In the genomic region with DNA sequence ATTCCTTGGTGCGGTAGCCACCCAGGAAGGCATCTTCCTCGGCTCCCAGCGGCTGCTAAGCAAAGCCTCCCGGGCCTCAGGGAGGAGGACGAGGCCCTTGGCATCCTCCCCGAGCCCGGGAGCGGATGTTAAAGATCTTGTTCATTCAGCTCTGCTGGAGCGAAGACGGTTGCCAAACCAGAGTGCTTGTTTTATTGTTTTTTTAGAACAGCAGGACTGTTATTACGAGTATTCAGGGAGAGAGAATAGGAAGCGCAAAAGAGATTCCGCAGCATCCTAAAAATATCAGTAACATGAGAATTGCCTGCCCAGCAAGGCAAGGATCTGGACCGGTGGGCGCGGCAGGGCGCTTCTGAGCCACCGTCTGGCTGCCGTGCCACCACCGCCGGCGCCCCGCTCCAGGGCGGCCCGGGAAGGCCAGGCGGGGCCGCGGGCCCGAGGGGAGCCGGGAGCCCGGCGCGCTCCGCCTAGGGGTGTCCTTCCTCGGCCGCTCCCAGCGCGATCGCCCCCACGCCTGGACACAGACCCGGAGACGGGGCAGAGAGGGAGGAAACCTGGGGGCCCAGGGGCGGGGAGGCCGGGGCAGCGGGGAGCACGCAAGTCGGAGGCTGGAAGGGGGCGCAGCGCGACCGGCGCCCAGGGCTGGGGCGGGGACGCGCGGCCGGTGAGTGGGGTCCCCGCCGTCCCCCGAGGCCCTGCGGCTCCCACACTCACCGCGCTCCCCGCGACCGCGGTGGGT, we compare ENCODE assay signal across 1 cellular context.
TF ChIP-seq lines count a peak whose summit lies in the region.

No MANE protein-coding gene starts in this region.

TF ChIP-seq in GM23338, 12 proteins besides CTCF, POLR2A, EP300 and RAD21 (continued from another document):
- TF ChIP-seq, protein P1, sequence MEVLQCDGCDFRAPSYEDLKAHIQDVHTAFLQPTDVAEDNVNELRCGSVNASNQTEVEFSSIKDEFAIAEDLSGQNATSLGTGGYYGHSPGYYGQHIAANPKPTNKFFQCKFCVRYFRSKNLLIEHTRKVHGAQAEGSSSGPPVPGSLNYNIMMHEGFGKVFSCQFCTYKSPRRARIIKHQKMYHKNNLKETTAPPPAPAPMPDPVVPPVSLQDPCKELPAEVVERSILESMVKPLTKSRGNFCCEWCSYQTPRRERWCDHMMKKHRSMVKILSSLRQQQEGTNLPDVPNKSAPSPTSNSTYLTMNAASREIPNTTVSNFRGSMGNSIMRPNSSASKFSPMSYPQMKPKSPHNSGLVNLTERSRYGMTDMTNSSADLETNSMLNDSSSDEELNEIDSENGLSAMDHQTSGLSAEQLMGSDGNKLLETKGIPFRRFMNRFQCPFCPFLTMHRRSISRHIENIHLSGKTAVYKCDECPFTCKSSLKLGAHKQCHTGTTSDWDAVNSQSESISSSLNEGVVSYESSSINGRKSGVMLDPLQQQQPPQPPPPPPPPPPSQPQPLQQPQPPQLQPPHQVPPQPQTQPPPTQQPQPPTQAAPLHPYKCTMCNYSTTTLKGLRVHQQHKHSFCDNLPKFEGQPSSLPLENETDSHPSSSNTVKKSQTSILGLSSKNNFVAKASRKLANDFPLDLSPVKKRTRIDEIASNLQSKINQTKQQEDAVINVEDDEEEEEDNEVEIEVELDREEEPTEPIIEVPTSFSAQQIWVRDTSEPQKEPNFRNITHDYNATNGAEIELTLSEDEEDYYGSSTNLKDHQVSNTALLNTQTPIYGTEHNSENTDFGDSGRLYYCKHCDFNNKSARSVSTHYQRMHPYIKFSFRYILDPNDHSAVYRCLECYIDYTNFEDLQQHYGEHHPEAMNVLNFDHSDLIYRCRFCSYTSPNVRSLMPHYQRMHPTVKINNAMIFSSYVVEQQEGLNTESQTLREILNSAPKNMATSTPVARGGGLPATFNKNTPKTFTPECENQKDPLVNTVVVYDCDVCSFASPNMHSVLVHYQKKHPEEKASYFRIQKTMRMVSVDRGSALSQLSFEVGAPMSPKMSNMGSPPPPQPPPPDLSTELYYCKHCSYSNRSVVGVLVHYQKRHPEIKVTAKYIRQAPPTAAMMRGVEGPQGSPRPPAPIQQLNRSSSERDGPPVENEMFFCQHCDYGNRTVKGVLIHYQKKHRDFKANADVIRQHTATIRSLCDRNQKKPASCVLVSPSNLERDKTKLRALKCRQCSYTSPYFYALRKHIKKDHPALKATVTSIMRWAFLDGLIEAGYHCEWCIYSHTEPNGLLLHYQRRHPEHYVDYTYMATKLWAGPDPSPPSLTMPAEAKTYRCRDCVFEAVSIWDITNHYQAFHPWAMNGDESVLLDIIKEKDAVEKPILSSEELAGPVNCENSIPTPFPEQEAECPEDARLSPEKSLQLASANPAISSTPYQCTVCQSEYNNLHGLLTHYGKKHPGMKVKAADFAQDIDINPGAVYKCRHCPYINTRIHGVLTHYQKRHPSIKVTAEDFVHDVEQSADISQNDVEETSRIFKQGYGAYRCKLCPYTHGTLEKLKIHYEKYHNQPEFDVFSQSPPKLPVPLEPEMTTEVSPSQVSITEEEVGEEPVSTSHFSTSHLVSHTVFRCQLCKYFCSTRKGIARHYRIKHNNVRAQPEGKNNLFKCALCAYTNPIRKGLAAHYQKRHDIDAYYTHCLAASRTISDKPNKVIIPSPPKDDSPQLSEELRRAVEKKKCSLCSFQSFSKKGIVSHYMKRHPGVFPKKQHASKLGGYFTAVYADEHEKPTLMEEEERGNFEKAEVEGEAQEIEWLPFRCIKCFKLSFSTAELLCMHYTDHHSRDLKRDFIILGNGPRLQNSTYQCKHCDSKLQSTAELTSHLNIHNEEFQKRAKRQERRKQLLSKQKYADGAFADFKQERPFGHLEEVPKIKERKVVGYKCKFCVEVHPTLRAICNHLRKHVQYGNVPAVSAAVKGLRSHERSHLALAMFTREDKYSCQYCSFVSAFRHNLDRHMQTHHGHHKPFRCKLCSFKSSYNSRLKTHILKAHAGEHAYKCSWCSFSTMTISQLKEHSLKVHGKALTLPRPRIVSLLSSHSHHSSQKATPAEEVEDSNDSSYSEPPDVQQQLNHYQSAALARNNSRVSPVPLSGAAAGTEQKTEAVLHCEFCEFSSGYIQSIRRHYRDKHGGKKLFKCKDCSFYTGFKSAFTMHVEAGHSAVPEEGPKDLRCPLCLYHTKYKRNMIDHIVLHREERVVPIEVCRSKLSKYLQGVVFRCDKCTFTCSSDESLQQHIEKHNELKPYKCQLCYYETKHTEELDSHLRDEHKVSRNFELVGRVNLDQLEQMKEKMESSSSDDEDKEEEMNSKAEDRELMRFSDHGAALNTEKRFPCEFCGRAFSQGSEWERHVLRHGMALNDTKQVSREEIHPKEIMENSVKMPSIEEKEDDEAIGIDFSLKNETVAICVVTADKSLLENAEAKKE (CRISPR knock-in tag; IDR thresholded peaks at IDR 0.05) = no peak
- TF ChIP-seq, protein P2, sequence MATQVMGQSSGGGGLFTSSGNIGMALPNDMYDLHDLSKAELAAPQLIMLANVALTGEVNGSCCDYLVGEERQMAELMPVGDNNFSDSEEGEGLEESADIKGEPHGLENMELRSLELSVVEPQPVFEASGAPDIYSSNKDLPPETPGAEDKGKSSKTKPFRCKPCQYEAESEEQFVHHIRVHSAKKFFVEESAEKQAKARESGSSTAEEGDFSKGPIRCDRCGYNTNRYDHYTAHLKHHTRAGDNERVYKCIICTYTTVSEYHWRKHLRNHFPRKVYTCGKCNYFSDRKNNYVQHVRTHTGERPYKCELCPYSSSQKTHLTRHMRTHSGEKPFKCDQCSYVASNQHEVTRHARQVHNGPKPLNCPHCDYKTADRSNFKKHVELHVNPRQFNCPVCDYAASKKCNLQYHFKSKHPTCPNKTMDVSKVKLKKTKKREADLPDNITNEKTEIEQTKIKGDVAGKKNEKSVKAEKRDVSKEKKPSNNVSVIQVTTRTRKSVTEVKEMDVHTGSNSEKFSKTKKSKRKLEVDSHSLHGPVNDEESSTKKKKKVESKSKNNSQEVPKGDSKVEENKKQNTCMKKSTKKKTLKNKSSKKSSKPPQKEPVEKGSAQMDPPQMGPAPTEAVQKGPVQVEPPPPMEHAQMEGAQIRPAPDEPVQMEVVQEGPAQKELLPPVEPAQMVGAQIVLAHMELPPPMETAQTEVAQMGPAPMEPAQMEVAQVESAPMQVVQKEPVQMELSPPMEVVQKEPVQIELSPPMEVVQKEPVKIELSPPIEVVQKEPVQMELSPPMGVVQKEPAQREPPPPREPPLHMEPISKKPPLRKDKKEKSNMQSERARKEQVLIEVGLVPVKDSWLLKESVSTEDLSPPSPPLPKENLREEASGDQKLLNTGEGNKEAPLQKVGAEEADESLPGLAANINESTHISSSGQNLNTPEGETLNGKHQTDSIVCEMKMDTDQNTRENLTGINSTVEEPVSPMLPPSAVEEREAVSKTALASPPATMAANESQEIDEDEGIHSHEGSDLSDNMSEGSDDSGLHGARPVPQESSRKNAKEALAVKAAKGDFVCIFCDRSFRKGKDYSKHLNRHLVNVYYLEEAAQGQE (IDR thresholded peaks at IDR 0.05; ENCODE audit: unreplicated experiment) = no peak
- TF ChIP-seq NANOG (IDR thresholded peaks at IDR 0.05; ENCODE audit: borderline replicate concordance) (no peak), ZNF331 (CRISPR knock-in tag; IDR thresholded peaks at IDR 0.05; ENCODE audit: low read depth) (no peak), STAT1 (IDR thresholded peaks at IDR 0.05; ENCODE audit: unreplicated experiment) (no peak), CREB1 (CRISPR knock-in tag; IDR thresholded peaks at IDR 0.05; ENCODE audit: low read depth) (no peak), EZH2 (IDR thresholded peaks at IDR 0.05; ENCODE audit: low read depth, unreplicated experiment) (no peak)
